Comparison of ENCODE assay signal across 18 cellular contexts in the genomic region with DNA sequence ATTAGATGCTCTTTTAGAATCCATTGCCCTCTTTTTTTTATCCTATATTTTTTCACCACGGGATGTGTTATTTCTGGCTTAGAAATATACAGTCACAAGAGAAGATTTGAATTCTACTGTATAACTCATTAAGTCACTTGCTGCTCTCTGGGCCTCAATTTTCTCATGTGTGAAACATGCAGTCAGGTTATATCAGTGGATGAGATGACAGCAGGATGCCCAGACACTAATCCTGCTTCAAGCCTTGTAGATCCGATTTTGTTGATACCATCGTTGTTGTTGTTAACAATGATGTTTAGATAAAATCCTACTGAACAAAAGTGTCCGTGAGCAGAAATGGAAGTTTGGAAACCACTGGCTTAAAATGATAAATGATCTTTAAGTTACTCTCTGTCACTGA.
DNase-seq lines count a peak whose midpoint lies in the region; ATAC-seq and TF ChIP-seq lines count a peak whose summit lies in the region.
"Had no signal": no experiment of that assay in that cellular context is flagged by ENCODE, and none has a peak within 500 bp of the region (broad histone marks: within the 10 kb centered on the region; RNA-seq: fewer than 3 reads in every experiment).

No MANE protein-coding gene starts in this region.

- no peaks in the 10 kb centered on the region for H3K36me3 Mint-ChIP-seq in endodermal cell (ENCODE audit: low read depth)
- no peaks in the 10 kb centered on the region for H3K36me3 Mint-ChIP-seq in activated CD4-positive, alpha-beta T cell treated with anti-CD3 and anti-CD28 coated beads for 36 hours (ENCODE audit: low read depth)
- H3K36me3 Mint-ChIP-seq: CD4-positive, CD25-positive, alpha-beta regulatory T cell; IgD-negative memory B cell had no signal

- H2AFZ ChIP-seq in neural cell (ENCODE audit: low read depth, low read length) (no peak overlapping the region), smooth muscle cell (ENCODE audit: low read depth) (no peak overlapping the region)
- H2AFZ ChIP-seq: GM23248 had no signal

- DNase-seq in NCI-H82 (lab: John Stamatoyannopoulos, UW) (peak; percentile 89), endodermal cell (no peak), dorsolateral prefrontal cortex (no peak), smooth muscle cell (lab: John Stamatoyannopoulos, UW; ENCODE audit: unreplicated experiment) (no peak)
- no peak for DNase-seq in activated CD4-positive, alpha-beta T cell treated with anti-CD3 and anti-CD28 coated beads for 36 hours
- DNase-seq: ACHN; BE2C; C1 segment of cervical spinal cord; CD4-positive, CD25-positive, alpha-beta regulatory T cell; CD8-positive, alpha-beta memory T cell; COR-L47; DMS153; DMS79; GDM1; GM23248 had no signal

- POLR2A ChIA-PET in activated CD4-positive, alpha-beta T cell treated with anti-CD3 and anti-CD28 coated beads for 36 hours (lab: Charles Lee), result no interaction called here

- no peak overlapping the region for H3K9ac ChIP-seq in endodermal cell (ENCODE audit: extremely low read depth, low read length, poor library complexity, severe bottlenecking)
- H3K9ac ChIP-seq in neural cell (ENCODE audit: low read length), result no peak overlapping the region
- H3K9ac ChIP-seq in smooth muscle cell (ENCODE audit: low read depth), result no peak overlapping the region
- H3K9ac ChIP-seq: GM23248 had no signal

- no peaks in the 10 kb centered on the region for H3K9me2 ChIP-seq in neural cell (ENCODE audit: insufficient read depth, low read length)

- H3K27me3 ChIP-seq in endodermal cell (ENCODE audit: control insufficient read depth, insufficient read depth, low read length, poor library complexity, severe bottlenecking) (no peaks in the 10 kb centered on the region), neural cell (ENCODE audit: insufficient read depth, low read depth, low read length) (no peaks in the 10 kb centered on the region), dorsolateral prefrontal cortex (no peaks in the 10 kb centered on the region), smooth muscle cell (ENCODE audit: low read depth) (no peaks in the 10 kb centered on the region)
- H3K27me3 ChIP-seq: BE2C had no signal

- peaks cover 13% of the 10 kb centered on the region for H3K9me3 ChIP-seq in endodermal cell (ENCODE audit: control insufficient read depth, low read length)
- H3K9me3 ChIP-seq in neural cell (ENCODE audit: low read length), result peaks cover 4% of the 10 kb centered on the region
- H3K9me3 ChIP-seq in smooth muscle cell (replicated peaks; ENCODE audit: low read depth), result no peaks in the 10 kb centered on the region
- H3K9me3 ChIP-seq: BE2C, HAP-1 had no signal

- CTCF ChIA-PET in activated CD4-positive, alpha-beta T cell treated with anti-CD3 and anti-CD28 coated beads for 36 hours (lab: Charles Lee), result no interaction called here

- intact Hi-C loops in dorsolateral prefrontal cortex (cut with DNase I), result no loop called here
- intact Hi-C loops in activated CD4-positive, alpha-beta T cell treated with anti-CD3 and anti-CD28 coated beads for 36 hours (cut with DNase I, micrococcal nuclease), result no loop called here

- peak overlapping the region; percentile 20 for H3K27ac Mint-ChIP-seq in endodermal cell
- H3K27ac Mint-ChIP-seq in activated CD4-positive, alpha-beta T cell treated with anti-CD3 and anti-CD28 coated beads for 36 hours, result no peak overlapping the region
- H3K27ac Mint-ChIP-seq: CD4-positive, CD25-positive, alpha-beta regulatory T cell; IgD-negative memory B cell had no signal

- WGBS in endodermal cell (ENCODE audit: insufficient coverage in 1 of 2, insufficient read length in 1 of 2), 2 experiments, result 54 to 59% methylated on average over 3 to 4 of the region's 4 CpGs
- 46% methylated on average over 4 of the region's 4 CpGs for WGBS in smooth muscle cell (ENCODE audit: low lambda C conversion rate)

- no peak overlapping the region for H3K27ac ChIP-seq in endodermal cell (ENCODE audit: low read depth, low read length)
- H3K27ac ChIP-seq in neural cell (ENCODE audit: low read length), result peak overlapping the region; percentile 7
- H3K27ac ChIP-seq in dorsolateral prefrontal cortex, result no peak overlapping the region
- H3K27ac ChIP-seq in smooth muscle cell (ENCODE audit: low read depth), result no peak overlapping the region
- H3K27ac ChIP-seq: GM23248 had no signal

- peak; percentile 69 for TF ChIP-seq EP300 in neural cell (conservative IDR thresholded peaks at IDR 0.05; ENCODE audit: poor library complexity, severe bottlenecking)

- no peaks in the 10 kb centered on the region for H4K20me1 ChIP-seq in neural cell (ENCODE audit: insufficient read depth)
- H4K20me1 ChIP-seq in smooth muscle cell (ENCODE audit: low read depth), result no peaks in the 10 kb centered on the region

- H3K4me3 Mint-ChIP-seq in endodermal cell, result no peak overlapping the region
- no peak overlapping the region for H3K4me3 Mint-ChIP-seq in activated CD4-positive, alpha-beta T cell treated with anti-CD3 and anti-CD28 coated beads for 36 hours
- H3K4me3 Mint-ChIP-seq: CD4-positive, CD25-positive, alpha-beta regulatory T cell; CD8-positive, alpha-beta memory T cell; IgD-negative memory B cell had no signal

- no peak for ATAC-seq in activated CD4-positive, alpha-beta T cell treated with anti-CD3 and anti-CD28 coated beads for 36 hours

- TF ChIP-seq CTCF in endodermal cell (conservative IDR thresholded peaks at IDR 0.05), result no peak
- no peak for TF ChIP-seq CTCF in neural cell (IDR thresholded peaks at IDR 0.05; ENCODE audit: poor library complexity, severe bottlenecking)
- no peak for TF ChIP-seq CTCF in dorsolateral prefrontal cortex (IDR thresholded peaks at IDR 0.05 in 54 of 56, conservative IDR thresholded peaks at IDR 0.05 in 2 of 56; ENCODE audit: low read depth in 1 of 56, partially characterized antibody in 56 of 56)
- no peak for TF ChIP-seq CTCF in smooth muscle cell (IDR thresholded peaks at IDR 0.05; ENCODE audit: borderline replicate concordance, insufficient read depth, poor library complexity, severe bottlenecking)

- no peaks in the 10 kb centered on the region for H3F3A ChIP-seq in neural cell (ENCODE audit: insufficient read depth, low read length, poor library complexity, severe bottlenecking)
- H3F3A ChIP-seq in smooth muscle cell (ENCODE audit: low read depth), result no peaks in the 10 kb centered on the region

- no peak overlapping the region for H3K4me3 ChIP-seq in endodermal cell (ENCODE audit: low read length)
- no peak overlapping the region for H3K4me3 ChIP-seq in neural cell (ENCODE audit: low read length)
- no peak overlapping the region for H3K4me3 ChIP-seq in dorsolateral prefrontal cortex
- no peak overlapping the region for H3K4me3 ChIP-seq in smooth muscle cell
- H3K4me3 ChIP-seq: GM23248, HAP-1 had no signal

- H3K4me2 ChIP-seq in neural cell (ENCODE audit: low read length) (no peak overlapping the region), smooth muscle cell (no peak overlapping the region)

- no peak for TF ChIP-seq RAD21 in neural cell (conservative IDR thresholded peaks at IDR 0.05)

- no peaks in the 10 kb centered on the region for H3K36me3 ChIP-seq in endodermal cell (ENCODE audit: control insufficient read depth, insufficient read depth, low read length)
- no peaks in the 10 kb centered on the region for H3K36me3 ChIP-seq in neural cell (ENCODE audit: insufficient read depth, low read length)
- no peaks in the 10 kb centered on the region for H3K36me3 ChIP-seq in smooth muscle cell (ENCODE audit: low read depth)
- H3K36me3 ChIP-seq: BE2C, HAP-1 had no signal

- peaks cover 3% of the 10 kb centered on the region for H3K27me3 Mint-ChIP-seq in endodermal cell (ENCODE audit: insufficient read depth)
- no peaks in the 10 kb centered on the region for H3K27me3 Mint-ChIP-seq in activated CD4-positive, alpha-beta T cell treated with anti-CD3 and anti-CD28 coated beads for 36 hours
- H3K27me3 Mint-ChIP-seq: IgD-negative memory B cell had no signal

- H3K4me1 ChIP-seq in endodermal cell (ENCODE audit: control insufficient read depth, insufficient read depth, low read length) (peaks cover 5% of the 10 kb centered on the region), smooth muscle cell (ENCODE audit: low read depth) (no peaks in the 10 kb centered on the region)
- H3K4me1 ChIP-seq: BE2C, HAP-1 had no signal

- H3K4me1 Mint-ChIP-seq in endodermal cell, result peaks cover 25% of the 10 kb centered on the region
- H3K4me1 Mint-ChIP-seq in activated CD4-positive, alpha-beta T cell treated with anti-CD3 and anti-CD28 coated beads for 36 hours, result no peaks in the 10 kb centered on the region
- H3K4me1 Mint-ChIP-seq: CD4-positive, CD25-positive, alpha-beta regulatory T cell; CD8-positive, alpha-beta memory T cell had no signal

- H3K79me2 ChIP-seq in neural cell (replicated peaks; ENCODE audit: insufficient read depth, low read length) (no peaks in the 10 kb centered on the region), smooth muscle cell (ENCODE audit: low read depth) (no peaks in the 10 kb centered on the region)

- H3K9me3 Mint-ChIP-seq in endodermal cell, result peaks cover 22% of the 10 kb centered on the region
- no peaks in the 10 kb centered on the region for H3K9me3 Mint-ChIP-seq in activated CD4-positive, alpha-beta T cell treated with anti-CD3 and anti-CD28 coated beads for 36 hours (ENCODE audit: low read depth)

TF ChIP-seq in neural cell, 6 proteins besides CTCF, POLR2A, EP300 and RAD21 (continues in another document):
- TF ChIP-seq, protein P1, sequence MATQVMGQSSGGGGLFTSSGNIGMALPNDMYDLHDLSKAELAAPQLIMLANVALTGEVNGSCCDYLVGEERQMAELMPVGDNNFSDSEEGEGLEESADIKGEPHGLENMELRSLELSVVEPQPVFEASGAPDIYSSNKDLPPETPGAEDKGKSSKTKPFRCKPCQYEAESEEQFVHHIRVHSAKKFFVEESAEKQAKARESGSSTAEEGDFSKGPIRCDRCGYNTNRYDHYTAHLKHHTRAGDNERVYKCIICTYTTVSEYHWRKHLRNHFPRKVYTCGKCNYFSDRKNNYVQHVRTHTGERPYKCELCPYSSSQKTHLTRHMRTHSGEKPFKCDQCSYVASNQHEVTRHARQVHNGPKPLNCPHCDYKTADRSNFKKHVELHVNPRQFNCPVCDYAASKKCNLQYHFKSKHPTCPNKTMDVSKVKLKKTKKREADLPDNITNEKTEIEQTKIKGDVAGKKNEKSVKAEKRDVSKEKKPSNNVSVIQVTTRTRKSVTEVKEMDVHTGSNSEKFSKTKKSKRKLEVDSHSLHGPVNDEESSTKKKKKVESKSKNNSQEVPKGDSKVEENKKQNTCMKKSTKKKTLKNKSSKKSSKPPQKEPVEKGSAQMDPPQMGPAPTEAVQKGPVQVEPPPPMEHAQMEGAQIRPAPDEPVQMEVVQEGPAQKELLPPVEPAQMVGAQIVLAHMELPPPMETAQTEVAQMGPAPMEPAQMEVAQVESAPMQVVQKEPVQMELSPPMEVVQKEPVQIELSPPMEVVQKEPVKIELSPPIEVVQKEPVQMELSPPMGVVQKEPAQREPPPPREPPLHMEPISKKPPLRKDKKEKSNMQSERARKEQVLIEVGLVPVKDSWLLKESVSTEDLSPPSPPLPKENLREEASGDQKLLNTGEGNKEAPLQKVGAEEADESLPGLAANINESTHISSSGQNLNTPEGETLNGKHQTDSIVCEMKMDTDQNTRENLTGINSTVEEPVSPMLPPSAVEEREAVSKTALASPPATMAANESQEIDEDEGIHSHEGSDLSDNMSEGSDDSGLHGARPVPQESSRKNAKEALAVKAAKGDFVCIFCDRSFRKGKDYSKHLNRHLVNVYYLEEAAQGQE (IDR thresholded peaks at IDR 0.05; ENCODE audit: borderline replicate concordance), result no peak
- TF ChIP-seq TAF1 (IDR thresholded peaks at IDR 0.05; ENCODE audit: low read depth), result no peak
- TF ChIP-seq MXI1 (conservative IDR thresholded peaks at IDR 0.05; ENCODE audit: poor library complexity, severe bottlenecking), result no peak
